1 cellular context compared by ENCODE assay signal in the genomic region with DNA sequence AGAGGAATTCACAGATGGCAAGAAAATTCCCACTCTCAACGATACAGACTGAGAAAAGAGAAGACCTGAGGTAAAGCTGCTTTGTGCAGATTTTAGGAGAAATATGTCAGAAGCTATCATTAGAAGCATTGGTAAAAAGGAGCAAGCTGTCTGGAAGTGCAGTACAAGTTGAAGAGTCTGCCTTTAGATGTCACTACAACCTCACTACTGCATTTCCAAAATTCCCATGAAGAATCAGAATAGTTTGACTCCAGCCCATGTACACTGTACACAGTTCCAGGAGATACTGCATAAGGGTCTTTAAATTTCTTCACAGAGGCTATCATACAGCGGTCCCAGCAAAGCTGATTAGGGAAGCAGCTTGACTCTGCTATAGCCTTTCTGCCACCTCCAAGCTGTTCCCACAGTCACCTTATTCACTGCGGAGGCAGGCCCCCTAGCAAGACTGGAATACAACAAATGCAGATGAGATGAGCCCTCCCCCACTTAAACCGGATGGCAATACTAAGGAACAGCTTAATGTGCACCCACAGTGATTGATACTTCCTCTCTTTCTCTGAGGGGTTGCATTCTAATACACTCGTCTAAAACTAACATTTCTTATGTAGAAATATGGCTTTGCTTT.
TF ChIP-seq lines count a peak whose summit lies in the region.

No MANE protein-coding gene starts in this region.

TF ChIP-seq in GM23338, 12 proteins besides CTCF, POLR2A, EP300 and RAD21 (continued from another document):
- TF ChIP-seq, protein P1, sequence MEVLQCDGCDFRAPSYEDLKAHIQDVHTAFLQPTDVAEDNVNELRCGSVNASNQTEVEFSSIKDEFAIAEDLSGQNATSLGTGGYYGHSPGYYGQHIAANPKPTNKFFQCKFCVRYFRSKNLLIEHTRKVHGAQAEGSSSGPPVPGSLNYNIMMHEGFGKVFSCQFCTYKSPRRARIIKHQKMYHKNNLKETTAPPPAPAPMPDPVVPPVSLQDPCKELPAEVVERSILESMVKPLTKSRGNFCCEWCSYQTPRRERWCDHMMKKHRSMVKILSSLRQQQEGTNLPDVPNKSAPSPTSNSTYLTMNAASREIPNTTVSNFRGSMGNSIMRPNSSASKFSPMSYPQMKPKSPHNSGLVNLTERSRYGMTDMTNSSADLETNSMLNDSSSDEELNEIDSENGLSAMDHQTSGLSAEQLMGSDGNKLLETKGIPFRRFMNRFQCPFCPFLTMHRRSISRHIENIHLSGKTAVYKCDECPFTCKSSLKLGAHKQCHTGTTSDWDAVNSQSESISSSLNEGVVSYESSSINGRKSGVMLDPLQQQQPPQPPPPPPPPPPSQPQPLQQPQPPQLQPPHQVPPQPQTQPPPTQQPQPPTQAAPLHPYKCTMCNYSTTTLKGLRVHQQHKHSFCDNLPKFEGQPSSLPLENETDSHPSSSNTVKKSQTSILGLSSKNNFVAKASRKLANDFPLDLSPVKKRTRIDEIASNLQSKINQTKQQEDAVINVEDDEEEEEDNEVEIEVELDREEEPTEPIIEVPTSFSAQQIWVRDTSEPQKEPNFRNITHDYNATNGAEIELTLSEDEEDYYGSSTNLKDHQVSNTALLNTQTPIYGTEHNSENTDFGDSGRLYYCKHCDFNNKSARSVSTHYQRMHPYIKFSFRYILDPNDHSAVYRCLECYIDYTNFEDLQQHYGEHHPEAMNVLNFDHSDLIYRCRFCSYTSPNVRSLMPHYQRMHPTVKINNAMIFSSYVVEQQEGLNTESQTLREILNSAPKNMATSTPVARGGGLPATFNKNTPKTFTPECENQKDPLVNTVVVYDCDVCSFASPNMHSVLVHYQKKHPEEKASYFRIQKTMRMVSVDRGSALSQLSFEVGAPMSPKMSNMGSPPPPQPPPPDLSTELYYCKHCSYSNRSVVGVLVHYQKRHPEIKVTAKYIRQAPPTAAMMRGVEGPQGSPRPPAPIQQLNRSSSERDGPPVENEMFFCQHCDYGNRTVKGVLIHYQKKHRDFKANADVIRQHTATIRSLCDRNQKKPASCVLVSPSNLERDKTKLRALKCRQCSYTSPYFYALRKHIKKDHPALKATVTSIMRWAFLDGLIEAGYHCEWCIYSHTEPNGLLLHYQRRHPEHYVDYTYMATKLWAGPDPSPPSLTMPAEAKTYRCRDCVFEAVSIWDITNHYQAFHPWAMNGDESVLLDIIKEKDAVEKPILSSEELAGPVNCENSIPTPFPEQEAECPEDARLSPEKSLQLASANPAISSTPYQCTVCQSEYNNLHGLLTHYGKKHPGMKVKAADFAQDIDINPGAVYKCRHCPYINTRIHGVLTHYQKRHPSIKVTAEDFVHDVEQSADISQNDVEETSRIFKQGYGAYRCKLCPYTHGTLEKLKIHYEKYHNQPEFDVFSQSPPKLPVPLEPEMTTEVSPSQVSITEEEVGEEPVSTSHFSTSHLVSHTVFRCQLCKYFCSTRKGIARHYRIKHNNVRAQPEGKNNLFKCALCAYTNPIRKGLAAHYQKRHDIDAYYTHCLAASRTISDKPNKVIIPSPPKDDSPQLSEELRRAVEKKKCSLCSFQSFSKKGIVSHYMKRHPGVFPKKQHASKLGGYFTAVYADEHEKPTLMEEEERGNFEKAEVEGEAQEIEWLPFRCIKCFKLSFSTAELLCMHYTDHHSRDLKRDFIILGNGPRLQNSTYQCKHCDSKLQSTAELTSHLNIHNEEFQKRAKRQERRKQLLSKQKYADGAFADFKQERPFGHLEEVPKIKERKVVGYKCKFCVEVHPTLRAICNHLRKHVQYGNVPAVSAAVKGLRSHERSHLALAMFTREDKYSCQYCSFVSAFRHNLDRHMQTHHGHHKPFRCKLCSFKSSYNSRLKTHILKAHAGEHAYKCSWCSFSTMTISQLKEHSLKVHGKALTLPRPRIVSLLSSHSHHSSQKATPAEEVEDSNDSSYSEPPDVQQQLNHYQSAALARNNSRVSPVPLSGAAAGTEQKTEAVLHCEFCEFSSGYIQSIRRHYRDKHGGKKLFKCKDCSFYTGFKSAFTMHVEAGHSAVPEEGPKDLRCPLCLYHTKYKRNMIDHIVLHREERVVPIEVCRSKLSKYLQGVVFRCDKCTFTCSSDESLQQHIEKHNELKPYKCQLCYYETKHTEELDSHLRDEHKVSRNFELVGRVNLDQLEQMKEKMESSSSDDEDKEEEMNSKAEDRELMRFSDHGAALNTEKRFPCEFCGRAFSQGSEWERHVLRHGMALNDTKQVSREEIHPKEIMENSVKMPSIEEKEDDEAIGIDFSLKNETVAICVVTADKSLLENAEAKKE (CRISPR knock-in tag; IDR thresholded peaks at IDR 0.05) = no peak
- TF ChIP-seq EZH2phosphoT487 (IDR thresholded peaks at IDR 0.05; ENCODE audit: unreplicated experiment) (no peak), POLR2AphosphoS5 (IDR thresholded peaks at IDR 0.05; ENCODE audit: low read depth) (no peak)
- TF ChIP-seq, protein P2, sequence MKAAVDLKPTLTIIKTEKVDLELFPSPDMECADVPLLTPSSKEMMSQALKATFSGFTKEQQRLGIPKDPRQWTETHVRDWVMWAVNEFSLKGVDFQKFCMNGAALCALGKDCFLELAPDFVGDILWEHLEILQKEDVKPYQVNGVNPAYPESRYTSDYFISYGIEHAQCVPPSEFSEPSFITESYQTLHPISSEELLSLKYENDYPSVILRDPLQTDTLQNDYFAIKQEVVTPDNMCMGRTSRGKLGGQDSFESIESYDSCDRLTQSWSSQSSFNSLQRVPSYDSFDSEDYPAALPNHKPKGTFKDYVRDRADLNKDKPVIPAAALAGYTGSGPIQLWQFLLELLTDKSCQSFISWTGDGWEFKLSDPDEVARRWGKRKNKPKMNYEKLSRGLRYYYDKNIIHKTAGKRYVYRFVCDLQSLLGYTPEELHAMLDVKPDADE (IDR thresholded peaks at IDR 0.05) = no peak
